In the genomic region with DNA sequence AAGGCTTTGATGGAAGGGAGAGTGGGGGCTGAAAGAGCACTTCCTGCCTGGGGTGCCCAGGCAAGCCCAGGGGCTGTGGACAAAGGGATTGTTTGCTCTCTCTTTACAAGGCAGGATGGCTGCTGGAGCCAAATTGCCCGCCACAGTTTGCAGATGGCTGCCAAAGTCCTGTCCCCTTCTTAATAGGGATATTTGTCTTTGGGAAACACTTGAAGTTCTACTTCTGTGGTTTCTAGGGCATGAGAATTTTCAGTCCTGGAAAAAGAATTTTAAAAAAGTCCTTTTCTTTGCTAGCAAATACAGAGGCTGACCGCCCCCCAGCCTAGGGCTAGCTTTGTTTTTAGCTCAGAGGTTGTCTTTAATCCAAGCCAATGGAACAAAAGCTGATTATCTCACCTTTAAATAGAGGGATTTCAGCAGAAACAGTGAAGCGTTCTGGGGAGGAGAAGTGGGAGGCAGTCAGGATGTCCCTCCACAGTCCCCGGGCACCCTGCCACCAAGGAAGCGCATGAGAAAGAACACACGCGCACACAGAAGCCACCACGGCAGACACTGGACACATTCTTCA, we compare ENCODE assay signal across 16 cellular contexts.
DNase-seq lines count a peak whose midpoint lies in the region; ATAC-seq, FAIRE-seq and TF ChIP-seq lines count a peak whose summit lies in the region.
"Had no signal": no experiment of that assay in that cellular context is flagged by ENCODE, and none has a peak within 500 bp of the region (broad histone marks: within the 10 kb centered on the region; RNA-seq: fewer than 3 reads in every experiment).

No MANE protein-coding gene starts in this region.

- H3K4me1 Mint-ChIP-seq in astrocyte (ENCODE audit: low read depth, unreplicated experiment), result peaks cover 12% of the 10 kb centered on the region
- H3K4me1 Mint-ChIP-seq: IgD-negative memory B cell had no signal

- H3K9me3 ChIP-seq in right atrium auricular region (no peaks in the 10 kb centered on the region), astrocyte (ENCODE audit: insufficient read depth, low read depth, low read length) (no peaks in the 10 kb centered on the region)

- no peaks in the 10 kb centered on the region for H3K36me3 Mint-ChIP-seq in astrocyte (ENCODE audit: low read depth, unreplicated experiment)
- H3K36me3 Mint-ChIP-seq: IgD-negative memory B cell had no signal

- intact Hi-C loops in Right ventricle myocardium inferior (cut with DNase I), result loop anchor here (5.0 kb wide), 1 partner anchor 729 kb away; no protein-coding TSS in a partner anchor

- H3K27ac Mint-ChIP-seq in astrocyte (ENCODE audit: unreplicated experiment), result peak overlapping the region; percentile 72
- H3K27ac Mint-ChIP-seq: IgD-negative memory B cell had no signal

- H3K4me3 Mint-ChIP-seq in astrocyte (ENCODE audit: unreplicated experiment), result no peak overlapping the region
- H3K4me3 Mint-ChIP-seq: IgD-negative memory B cell had no signal

- H3K4me1 ChIP-seq in right atrium auricular region, result peaks cover 0 to 6% of the 10 kb centered on the region in 2 donors
- no peaks in the 10 kb centered on the region for H3K4me1 ChIP-seq in astrocyte (ENCODE audit: insufficient read depth, low read length)

- H3K27me3 ChIP-seq in right atrium auricular region (no peaks in the 10 kb centered on the region), astrocyte (ENCODE audit: insufficient read depth, low read length) (no peaks in the 10 kb centered on the region), layer of hippocampus (ENCODE audit: control insufficient read depth, insufficient read depth, low read length) (no peaks in the 10 kb centered on the region)

- H2AFZ ChIP-seq in astrocyte (ENCODE audit: low read depth, low read length), result peak overlapping the region; percentile 46

- no peaks in the 10 kb centered on the region for H4K20me1 ChIP-seq in astrocyte (ENCODE audit: insufficient read depth, low read length)

- peak; percentile 79 for DNase-seq in Right ventricle myocardium inferior (ENCODE audit: missing footprints)
- DNase-seq in right atrium auricular region (ENCODE audit: low spot score), result no peak
- DNase-seq in astrocyte (ENCODE audit: low read depth), result peak; percentile 37
- no peak for DNase-seq in GOT3 (lab: John Stamatoyannopoulos, UW)
- DNase-seq: ACHN, activated T-cell treated with anti-CD3 and anti-CD28 coated beads for 4 hours, amniotic stem cell, H7, NCI-H226 had no signal

- TF ChIP-seq CTCF in right atrium auricular region (IDR thresholded peaks at IDR 0.05) (no peak), astrocyte (IDR thresholded peaks at IDR 0.05; ENCODE audit: insufficient read depth, low read depth, low read length) (no peak)

- peak overlapping the region in 1 of 2 donors; percentile 64 for H3K27ac ChIP-seq in right atrium auricular region
- H3K27ac ChIP-seq in astrocyte (ENCODE audit: low read depth, low read length), result no peak overlapping the region
- H3K27ac ChIP-seq in layer of hippocampus (ENCODE audit: low read depth, low read length), result peak overlapping the region; percentile 76
- H3K27ac ChIP-seq: epithelial cell of prostate had no signal

- FAIRE-seq in astrocyte (lab: Jason Lieb, UNC), result no peak
- FAIRE-seq: GM12891 had no signal

- no peaks in the 10 kb centered on the region for H3K79me2 ChIP-seq in astrocyte (ENCODE audit: insufficient read depth, low read length)

- peak overlapping the region; percentile 62 for H3K4me2 ChIP-seq in astrocyte (ENCODE audit: low read length)

- H3K9me3 Mint-ChIP-seq in astrocyte (ENCODE audit: unreplicated experiment), result peaks cover 3% of the 10 kb centered on the region

- H3K9ac ChIP-seq in astrocyte (ENCODE audit: low read length), result no peak overlapping the region

- peak; percentile 48 for ATAC-seq in Right ventricle myocardium inferior
- ATAC-seq in HG03135 (IDR thresholded peaks at IDR 0.05; ENCODE audit: unreplicated experiment), result no peak
- no peak for ATAC-seq in GM21576 (IDR thresholded peaks at IDR 0.05; ENCODE audit: unreplicated experiment)
- ATAC-seq in HG03095 (IDR thresholded peaks at IDR 0.05; ENCODE audit: unreplicated experiment), result no peak

- H3K36me3 ChIP-seq in right atrium auricular region, result no peaks in the 10 kb centered on the region
- no peaks in the 10 kb centered on the region for H3K36me3 ChIP-seq in astrocyte (ENCODE audit: insufficient read depth, low read length)

- H3K27me3 Mint-ChIP-seq in astrocyte (ENCODE audit: low read depth, unreplicated experiment), result no peaks in the 10 kb centered on the region

- H3K4me3 ChIP-seq in right atrium auricular region, result no peak overlapping the region
- H3K4me3 ChIP-seq in astrocyte (ENCODE audit: insufficient read depth, low read depth, low read length), result peak overlapping the region; percentile 23

Comparison
In these comparisons a context has a peak if more than half of its experiments do, and no peak if none do; other contexts are left out.
1. DNase-seq: peak in Right ventricle myocardium inferior (single experiment) and astrocyte (single experiment); none in right atrium auricular region (single experiment) and GOT3 (single experiment).